Comparison of ENCODE assay signal across 1 cellular context in genomic region chr16:84228321-84228838, GRCh38.
TF ChIP-seq lines count a peak whose summit lies in the region.

No MANE protein-coding gene starts in this region.

TF ChIP-seq in GM23338, 12 proteins besides CTCF, POLR2A, EP300 and RAD21 (continued from another document):
- TF ChIP-seq ZNF462 (CRISPR knock-in tag; IDR thresholded peaks at IDR 0.05) = no peak
- no peak for TF ChIP-seq EZH2 (IDR thresholded peaks at IDR 0.05; ENCODE audit: low read depth, unreplicated experiment)
